8 cellular contexts compared by ENCODE assay signal in genomic region chr19:2607712-2608601, GRCh38.
DNase-seq lines count a peak whose midpoint lies in the region; ATAC-seq and TF ChIP-seq lines count a peak whose summit lies in the region.

No MANE protein-coding gene starts in this region.

- ATAC-seq in Right ventricle myocardium superior (ENCODE audit: poor library complexity) = no peak

- intact Hi-C loops in Right ventricle myocardium superior (cut with DNase I) = no loop called here

- H3K27me3 ChIP-seq in right atrium auricular region = no peaks in the 10 kb centered on the region

- H3K4me3 ChIP-seq in right atrium auricular region = no peak overlapping the region

- peaks cover 0 to 42% of the 10 kb centered on the region in 2 donors for H3K4me1 ChIP-seq in right atrium auricular region

- DNase-seq in Right ventricle myocardium superior (peak; percentile 52), right atrium auricular region (ENCODE audit: low spot score) (no peak), NCI-H69 (lab: John Stamatoyannopoulos, UW) (peak; percentile 29), activated gamma-delta T cell treated with Interleukin-2 at 50 U/mL for 16 hours (peak; percentile 78), MV-4-11 (lab: John Stamatoyannopoulos, UW) (no peak), amniotic stem cell (lab: John Stamatoyannopoulos, UW) (no peak), NCI-H2029 (lab: John Stamatoyannopoulos, UW) (no peak)
- peak; percentile 94 for DNase-seq in stimulated activated CD4-positive, alpha-beta T cell treated with anti-CD3 and anti-CD28 coated beads, Interleukin-4, amount 100 ng/mL, for 24 hours

- peak overlapping the region in 1 of 2 donors; percentile 7 for H3K27ac ChIP-seq in right atrium auricular region

- no peak for TF ChIP-seq CTCF in right atrium auricular region (IDR thresholded peaks at IDR 0.05)

- H3K9me3 ChIP-seq in right atrium auricular region = no peaks in the 10 kb centered on the region

- no peaks in the 10 kb centered on the region for H3K36me3 ChIP-seq in right atrium auricular region

Comparison
In these comparisons a context has a peak if more than half of its experiments do, and no peak if none do; other contexts are left out.
1. DNase-seq: peak in Right ventricle myocardium superior (single experiment), NCI-H69 (single experiment), activated gamma-delta T cell treated with Interleukin-2 at 50 U/mL for 16 hours (single experiment) and stimulated activated CD4-positive, alpha-beta T cell treated with anti-CD3 and anti-CD28 coated beads, Interleukin-4, amount 100 ng/mL, for 24 hours (single experiment); none in right atrium auricular region (single experiment), MV-4-11 (single experiment), amniotic stem cell (single experiment) and NCI-H2029 (single experiment).